ENCODE assay signal across 17 cellular contexts in the genomic region with DNA sequence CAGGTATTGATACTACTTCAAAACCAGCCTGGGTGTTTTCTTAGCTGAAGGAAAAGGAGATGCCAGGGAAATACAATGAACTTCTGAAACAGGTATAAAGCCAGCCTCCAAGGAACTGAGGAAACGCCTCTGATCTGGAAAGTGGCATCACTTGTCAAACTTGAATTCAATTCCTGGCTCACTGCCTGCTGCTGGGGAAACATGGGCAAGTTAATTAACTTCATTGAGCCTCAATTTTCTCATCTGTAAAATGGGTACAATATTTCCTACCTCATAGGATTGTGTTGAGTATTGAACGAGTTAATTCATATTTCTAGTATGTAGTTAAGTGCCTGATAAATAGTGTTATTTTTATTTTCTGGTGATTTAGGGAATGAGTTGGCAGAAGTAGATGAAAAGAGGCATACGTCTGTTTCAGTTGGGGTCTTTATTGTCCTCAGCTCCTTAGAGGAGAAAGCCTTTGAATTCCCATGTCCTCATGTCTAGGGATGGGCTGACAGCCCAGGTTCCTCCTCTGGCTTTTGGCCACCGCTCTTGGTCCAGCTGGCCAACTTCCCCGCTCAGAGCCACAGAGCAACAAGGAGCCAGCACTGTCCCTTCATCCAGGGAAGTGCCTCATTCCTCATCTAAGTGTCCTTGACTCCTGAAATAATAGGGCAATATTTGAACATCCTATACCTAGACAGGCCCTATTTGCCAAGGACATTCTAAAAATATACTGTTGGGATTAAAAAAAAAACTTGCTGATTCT.
DNase-seq lines count a peak whose midpoint lies in the region; ATAC-seq and TF ChIP-seq lines count a peak whose summit lies in the region.
"Had no signal": no experiment of that assay in that cellular context is flagged by ENCODE, and none has a peak within 500 bp of the region (broad histone marks: within the 10 kb centered on the region; RNA-seq: fewer than 3 reads in every experiment).

No MANE protein-coding gene starts in this region.

- no peak for TF ChIP-seq CTCF in PC-3 (conservative IDR thresholded peaks at IDR 0.05; ENCODE audit: low read depth, low read length)
- no peak for TF ChIP-seq CTCF in epithelial cell of esophagus (IDR thresholded peaks at IDR 0.05; ENCODE audit: insufficient read depth, low read depth, low read length, missing control alignments)
- TF ChIP-seq CTCF in stomach (IDR thresholded peaks at IDR 0.05): no peak
- TF ChIP-seq CTCF in esophagus muscularis mucosa (IDR thresholded peaks at IDR 0.05): no peak

- no TSS peak for BruUV-seq in PC-3 (replicated peaks; lab: Mats Ljungman, UMichigan)

- H2AFZ ChIP-seq in PC-3 (ENCODE audit: low read length): peak overlapping the region; percentile 56; the same call in 1 of the 2 replicates

- no peak for DNase-seq in PC-3
- peak; percentile 31 for DNase-seq in epithelial cell of esophagus (ENCODE audit: low read depth)
- DNase-seq in left lobe of liver (ENCODE audit: low spot score): peak; percentile 72
- DNase-seq in stomach: peak; percentile 57
- no peak for DNase-seq in NCI-H2107 treated with DMSO at 0.1 percent for 48 hours (lab: John Stamatoyannopoulos, UW; ENCODE audit: unreplicated experiment)
- DNase-seq in esophagus muscularis mucosa (ENCODE audit: extremely low spot score): no peak
- DNase-seq: CD8-positive, alpha-beta T cell; GOT3; KG1; NCI-H1105 treated with DMSO at 0.1 percent for 48 hours; NCI-H1694 treated with DMSO at 0.1 percent for 48 hours; NCI-H226; NCI-H524; NCI-H82 had no signal

- no peaks in the 10 kb centered on the region for H3F3A ChIP-seq in PC-3 (ENCODE audit: low read length, unreplicated experiment)

- intact Hi-C loops in PC-3 (cut with micrococcal nuclease) (loop anchor here (5.0 kb wide), 3 partner anchors 62 to 603 kb away; a partner anchor contains a TSS), stomach (cut with DNase I; ENCODE audit: low total_unique reads) (loop anchor here (10.0 kb wide), 1 partner anchor 764 kb away; no protein-coding TSS in a partner anchor), esophagus muscularis mucosa (cut with DNase I) (loop anchor here (5.0 to 10.0 kb wide), 2 partner anchors 52 to 764 kb away; no protein-coding TSS in a partner anchor)

- POLR2A ChIA-PET in PC-3 (lab: Charles Lee; ENCODE audit: unreplicated experiment): no interaction called here

- H3K27ac ChIP-seq in PC-3 (ENCODE audit: low read length): peak overlapping the region; percentile 10; the same call in 1 of the 2 replicates
- H3K27ac ChIP-seq in stomach: peak overlapping the region; percentile 46 to 82 (median 57)
- no peak overlapping the region for H3K27ac ChIP-seq in esophagus muscularis mucosa (replicated peaks in 1 of 4)
- H3K27ac ChIP-seq: BLaER1 treated with 17β-estradiol and CSF1 and Interleukin-3, amounts not matched to agents 10 nM and 100 nM had no signal

- H3K4me2 ChIP-seq in PC-3 (ENCODE audit: low read length): peak overlapping the region; percentile 44
- H3K4me2 ChIP-seq: BLaER1 treated with 17β-estradiol and CSF1 and Interleukin-3, amounts not matched to agents 10 nM and 100 nM had no signal

- H3K4me3 ChIP-seq in PC-3 (ENCODE audit: low read length) (peak overlapping the region; percentile 16; the same call in 1 of the 2 replicates), epithelial cell of esophagus (ENCODE audit: low read length) (no peak overlapping the region), stomach (no peak overlapping the region), esophagus muscularis mucosa (no peak overlapping the region)
- H3K4me3 ChIP-seq: BLaER1 treated with 17β-estradiol and CSF1 and Interleukin-3, amounts not matched to agents 10 nM and 100 nM had no signal

- H3K36me3 ChIP-seq in PC-3 (ENCODE audit: low read depth, low read length) (no peaks in the 10 kb centered on the region), stomach (no peaks in the 10 kb centered on the region), esophagus muscularis mucosa (no peaks in the 10 kb centered on the region)
- H3K36me3 ChIP-seq: BLaER1 treated with 17β-estradiol and CSF1 and Interleukin-3, amounts not matched to agents 10 nM and 100 nM had no signal

- H4K20me1 ChIP-seq in PC-3 (ENCODE audit: low read length): no peaks in the 10 kb centered on the region
- H4K20me1 ChIP-seq: BLaER1 treated with 17β-estradiol and CSF1 and Interleukin-3, amounts not matched to agents 10 nM and 100 nM had no signal

- WGBS in stomach, 5 donors: 58 to 74% (median 66%) methylated on average over 5 of the region's 5 CpGs
- WGBS in esophagus muscularis mucosa: 72% methylated on average over 5 of the region's 5 CpGs

- H3K9me2 ChIP-seq in PC-3 (replicated peaks; ENCODE audit: low read length): no peaks in the 10 kb centered on the region

- H3K79me2 ChIP-seq in PC-3 (ENCODE audit: low read length): no peaks in the 10 kb centered on the region

- H3K9me3 ChIP-seq in PC-3 (ENCODE audit: low read length) (no peaks in the 10 kb centered on the region), stomach (no peaks in the 10 kb centered on the region), esophagus muscularis mucosa (no peaks in the 10 kb centered on the region)

- H3K4me1 ChIP-seq in PC-3 (ENCODE audit: insufficient read depth, low read length): no peaks in the 10 kb centered on the region
- H3K4me1 ChIP-seq in stomach: peaks cover 0 to 9% (median 2%) of the 10 kb centered on the region in 4 donors
- no peaks in the 10 kb centered on the region for H3K4me1 ChIP-seq in esophagus muscularis mucosa
- H3K4me1 ChIP-seq: BLaER1 treated with 17β-estradiol and CSF1 and Interleukin-3, amounts not matched to agents 10 nM and 100 nM had no signal

- H3K9ac ChIP-seq in PC-3 (ENCODE audit: low read length): no peak overlapping the region
- H3K9ac ChIP-seq: BLaER1 treated with 17β-estradiol and CSF1 and Interleukin-3, amounts not matched to agents 10 nM and 100 nM had no signal

- TF ChIP-seq EP300 in stomach (IDR thresholded peaks at IDR 0.05) (no peak), esophagus muscularis mucosa (IDR thresholded peaks at IDR 0.05) (no peak)

- H3K27me3 ChIP-seq in PC-3 (ENCODE audit: low read length) (no peaks in the 10 kb centered on the region), stomach (no peaks in the 10 kb centered on the region), esophagus muscularis mucosa (no peaks in the 10 kb centered on the region)
- H3K27me3 ChIP-seq: BLaER1 treated with 17β-estradiol and CSF1 and Interleukin-3, amounts not matched to agents 10 nM and 100 nM had no signal

- TF ChIP-seq POLR2A in stomach (IDR thresholded peaks at IDR 0.05) (no peak), esophagus muscularis mucosa (IDR thresholded peaks at IDR 0.05; ENCODE audit: low read depth) (no peak)

- no peak for ATAC-seq in PC-3
- peak; percentile 93 for ATAC-seq in left lobe of liver
- ATAC-seq in HG03432 (IDR thresholded peaks at IDR 0.05; ENCODE audit: unreplicated experiment): no peak
- ATAC-seq: CD8-positive, alpha-beta T cell; Panc1 had no signal

- CTCF ChIA-PET in PC-3 (lab: Charles Lee): interaction anchor here (0.6 kb wide), 1 partner anchor 133 kb away, joined by 3 read pairs; no protein-coding TSS in a partner anchor

Comparison
In these comparisons a context has a peak if more than half of its experiments do, and no peak if none do; other contexts are left out.
1. DNase-seq: peak in epithelial cell of esophagus (single experiment), left lobe of liver (single experiment) and stomach (single experiment); none in PC-3 (single experiment), NCI-H2107 treated with DMSO at 0.1 percent for 48 hours (single experiment) and esophagus muscularis mucosa (single experiment).
2. H3K27ac ChIP-seq: peak in PC-3 (single experiment) and stomach (5 of 5); none in esophagus muscularis mucosa (0 of 4).